Comparison of ENCODE assay signal across 26 cellular contexts in the genomic region with DNA sequence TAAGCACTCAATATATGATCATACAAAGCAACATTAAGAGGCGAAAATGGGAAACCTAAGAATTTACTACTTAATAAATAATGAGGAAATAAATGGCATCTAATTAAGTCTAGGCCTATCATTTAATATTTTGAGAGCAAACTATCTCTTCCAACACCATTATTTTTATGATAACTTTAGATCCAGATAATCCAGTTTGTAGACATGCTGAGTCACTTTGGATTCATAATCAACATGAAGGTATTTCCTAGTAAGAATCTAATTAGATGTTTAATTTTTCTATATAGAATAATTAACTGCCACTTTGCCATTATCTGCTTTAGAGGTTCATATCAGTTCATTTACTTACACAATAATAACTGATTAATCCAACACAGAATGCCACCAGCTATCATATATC.
"Had no signal": no experiment of that assay in that cellular context is flagged by ENCODE, and none has a peak within 500 bp of the region (broad histone marks: within the 10 kb centered on the region; RNA-seq: fewer than 3 reads in every experiment).

No MANE protein-coding gene starts in this region.

- H3K4me3 Mint-ChIP-seq: dendritic cell treated with granulocyte-macrophage colony-stimulating factor and Interleukin-4, amounts not matched to agents 40 ng/mL and 50 ng/mL, for 4 days; mesothelial cell of epicardium; naive B cell; naive thymus-derived CD8-positive, alpha-beta T cell had no signal

- H3K4me1 Mint-ChIP-seq: mesothelial cell of epicardium, naive B cell had no signal

- H3K27me3 ChIP-seq: colonic mucosa, esophagus squamous epithelium, gastrocnemius medialis, heart right ventricle, left lung had no signal

- H3K36me3 ChIP-seq: colonic mucosa, esophagus squamous epithelium, gastrocnemius medialis, heart right ventricle, left lung, lower lobe of right lung had no signal

- H3K36me3 Mint-ChIP-seq: mesothelial cell of epicardium; naive B cell; naive thymus-derived CD8-positive, alpha-beta T cell had no signal

- H3K9me3 Mint-ChIP-seq: dendritic cell treated with granulocyte-macrophage colony-stimulating factor and Interleukin-4, amounts not matched to agents 40 ng/mL and 50 ng/mL, for 4 days; mesothelial cell of epicardium; naive B cell; naive thymus-derived CD8-positive, alpha-beta T cell had no signal

- DNase-seq: colonic mucosa; cortex of kidney; effector CD4-positive, alpha-beta T cell; effector memory CD4-positive, alpha-beta T cell; erythroblast; esophagus squamous epithelium; foreskin fibroblast; foreskin melanocyte; gastrocnemius medialis; glutamatergic neuron; head of caudate nucleus; heart right ventricle; hippocampal formation; left cardiac atrium; left lung; left ventricle myocardium superior; lower lobe of right lung; mesenchymal stem cell; mucosa of descending colon; naive B cell; naive thymus-derived CD8-positive, alpha-beta T cell had no signal

- H3K27me3 Mint-ChIP-seq: dendritic cell treated with granulocyte-macrophage colony-stimulating factor and Interleukin-4, amounts not matched to agents 40 ng/mL and 50 ng/mL, for 4 days; naive thymus-derived CD8-positive, alpha-beta T cell had no signal

- H3K4me3 ChIP-seq: colonic mucosa, esophagus squamous epithelium, gastrocnemius medialis, heart right ventricle, left lung, lower lobe of right lung, mucosa of descending colon had no signal

- FAIRE-seq: endothelial cell of umbilical vein, islet of Langerhans, keratinocyte had no signal

- H3K27ac Mint-ChIP-seq: dendritic cell treated with granulocyte-macrophage colony-stimulating factor and Interleukin-4, amounts not matched to agents 40 ng/mL and 50 ng/mL, for 4 days; mesothelial cell of epicardium; naive B cell; naive thymus-derived CD8-positive, alpha-beta T cell had no signal
